2 cellular contexts compared by ENCODE assay signal in the genomic region with DNA sequence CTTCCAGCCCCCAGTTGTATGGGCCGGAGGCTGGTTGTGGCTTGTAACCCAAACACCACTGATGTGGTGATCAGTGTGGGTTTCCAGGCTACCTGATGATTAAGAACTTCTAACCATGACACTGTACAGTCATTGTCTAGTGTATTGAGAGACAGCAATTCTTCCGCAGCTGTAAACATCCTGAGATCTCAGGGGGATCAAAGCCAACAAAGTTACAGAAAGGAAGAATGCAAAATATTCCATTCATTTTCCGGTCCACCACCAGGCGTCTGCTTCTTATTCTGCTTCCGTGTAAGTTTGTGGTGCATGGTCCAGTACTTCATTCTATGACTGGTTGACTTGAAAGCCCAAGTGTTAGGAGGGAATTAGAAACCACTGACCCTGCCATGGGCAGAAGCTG.
TF ChIP-seq lines count a peak whose summit lies in the region.

No MANE protein-coding gene starts in this region.

TF ChIP-seq in SK-N-SH, 30 proteins besides CTCF, POLR2A, EP300 and RAD21 (continued from another document):
- TF ChIP-seq MEF2A (IDR thresholded peaks at IDR 0.05; ENCODE audit: borderline replicate concordance, low read depth) (no peak), EZH2phosphoT487 (IDR thresholded peaks at IDR 0.05; ENCODE audit: borderline replicate concordance, low read depth) (no peak), MXI1 (IDR thresholded peaks at IDR 0.05; ENCODE audit: low read depth, low read length) (no peak), CHD2 (IDR thresholded peaks at IDR 0.05; ENCODE audit: low read length, partially characterized antibody) (no peak), SMC3 (IDR thresholded peaks at IDR 0.05; ENCODE audit: low read depth, low read length) (no peak), TAF1 (IDR thresholded peaks at IDR 0.05; ENCODE audit: borderline replicate concordance, low read depth, low read length) (no peak), IRF3 (IDR thresholded peaks at IDR 0.05; ENCODE audit: low read depth, low read length) (no peak), RCOR1 (IDR thresholded peaks at IDR 0.05; ENCODE audit: low read length) (no peak)

TF ChIP-seq in SK-N-SH treated with all-trans-retinoic acid at 6 μM for 48 hours, 23 proteins besides CTCF, POLR2A, EP300 and RAD21 (continued from another document):
- TF ChIP-seq TSHZ2 (CRISPR knock-in tag; IDR thresholded peaks at IDR 0.05) (no peak), GLIS3 (CRISPR knock-in tag; IDR thresholded peaks at IDR 0.05) (no peak), SNAI2 (CRISPR knock-in tag; IDR thresholded peaks at IDR 0.05) (no peak), CSDC2 (CRISPR knock-in tag; IDR thresholded peaks at IDR 0.05) (no peak), POU6F1 (CRISPR knock-in tag; IDR thresholded peaks at IDR 0.05; ENCODE audit: borderline replicate concordance, low read depth) (no peak), ZNF70 (CRISPR knock-in tag; IDR thresholded peaks at IDR 0.05) (no peak), CREB5 (CRISPR knock-in tag; IDR thresholded peaks at IDR 0.05; ENCODE audit: low read depth) (no peak)
